Comparison of ENCODE assay signal across 9 cellular contexts in genomic region chr9:36148652-36149051, GRCh38. TPM values are rescaled to one million over a fixed set of nuclear protein-coding genes. Genes with fewer than 3 reads are reported as not detected.
DNase-seq lines count a peak whose midpoint lies in the region; ATAC-seq and TF ChIP-seq lines count a peak whose summit lies in the region.
"Had no signal": no experiment of that assay in that cellular context is flagged by ENCODE, and none has a peak within 500 bp of the region (broad histone marks: within the 10 kb centered on the region; RNA-seq: fewer than 3 reads in every experiment).

No MANE protein-coding gene starts in this region.

- H3K9me3 ChIP-seq in GM23248 (ENCODE audit: low read depth) (no peaks in the 10 kb centered on the region), Peyer's patch (no peaks in the 10 kb centered on the region)

- peak overlapping the region; percentile 1; the same call in 1 of the 2 replicates for H3K4me3 ChIP-seq in AG10803 (ENCODE audit: low read length)
- peak overlapping the region; percentile 21; the same call in 1 of the 2 replicates for H3K4me3 ChIP-seq in GM23248
- no peak overlapping the region for H3K4me3 ChIP-seq in Peyer's patch
- H3K4me3 ChIP-seq in rectal smooth muscle tissue (ENCODE audit: low read length) = peak overlapping the region; percentile 43

- H3K27ac ChIP-seq in GM23248 = peak overlapping the region; percentile 55
- peak overlapping the region; percentile 49 to 81 (median 70) for H3K27ac ChIP-seq in Peyer's patch
- H3K27ac ChIP-seq in rectal smooth muscle tissue (ENCODE audit: low read depth, low read length) = peak overlapping the region; percentile 94
- H3K27ac ChIP-seq: parathyroid adenoma had no signal

- ATAC-seq in stimulated activated naive B cell treated with anti-CD40 and anti-IgM and Interleukin-4, amounts not matched to agents 10 μg/mL and 1 μg/mL and 100 μg/mL, for 72 hours (replicated peaks) = no peak
- no peak for ATAC-seq in HG02884 (IDR thresholded peaks at IDR 0.05; ENCODE audit: unreplicated experiment)

- H3K27me3 ChIP-seq in GM23248 (replicated peaks; ENCODE audit: insufficient read depth) (no peaks in the 10 kb centered on the region), Peyer's patch (no peaks in the 10 kb centered on the region), rectal smooth muscle tissue (ENCODE audit: control insufficient read depth, insufficient read depth, low read length) (no peaks in the 10 kb centered on the region)

- DNase-seq in AG10803 (ENCODE audit: low read depth) (peak; percentile 96), GM23248 (peak; percentile 96), Peyer's patch (peak; percentile 73 to 95 (median 89)), glomerular visceral epithelial cell (ENCODE audit: extremely low spot score) (peak; percentile 100)
- DNase-seq in activated gamma-delta T cell treated with anti-CD3 and anti-CD28 coated beads, Interleukin-2, amount 50 U/mL, for 16 hours (ENCODE audit: low read depth) = peak; percentile 69
- DNase-seq in stimulated activated naive B cell treated with anti-CD40 and anti-IgM and Interleukin-4, amounts not matched to agents 10 μg/mL and 1 μg/mL and 100 μg/mL, for 72 hours = no peak

- peaks cover 45 to 74% of the 10 kb centered on the region in 2 donors for H3K4me1 Mint-ChIP-seq in stimulated activated naive B cell treated with anti-CD40 and anti-IgM and Interleukin-4, amounts not matched to agents 10 μg/mL and 1 μg/mL and 100 μg/mL, for 72 hours

- no peaks in the 10 kb centered on the region for H3K79me2 ChIP-seq in GM23248 (ENCODE audit: insufficient read depth)
- H3K79me2 ChIP-seq: parathyroid adenoma had no signal

- H3F3A ChIP-seq in GM23248 (ENCODE audit: insufficient read depth) = peaks cover 29% of the 10 kb centered on the region

- H3K4me1 ChIP-seq in GM23248 (ENCODE audit: insufficient read depth) = peaks cover 37% of the 10 kb centered on the region
- H3K4me1 ChIP-seq in Peyer's patch = peaks cover 0 to 56% (median 43%) of the 10 kb centered on the region in 4 donors
- H3K4me1 ChIP-seq in rectal smooth muscle tissue (ENCODE audit: control insufficient read depth, insufficient read depth, low read length) = peaks cover 34% of the 10 kb centered on the region
- H3K4me1 ChIP-seq: parathyroid adenoma had no signal

- peaks cover 10 to 13% of the 10 kb centered on the region in 2 donors for H3K9me3 Mint-ChIP-seq in stimulated activated naive B cell treated with anti-CD40 and anti-IgM and Interleukin-4, amounts not matched to agents 10 μg/mL and 1 μg/mL and 100 μg/mL, for 72 hours

- H2AFZ ChIP-seq in GM23248 = no peak overlapping the region
- H2AFZ ChIP-seq: parathyroid adenoma had no signal

- H3K36me3 ChIP-seq in GM23248 (ENCODE audit: low read depth) = no peaks in the 10 kb centered on the region
- H3K36me3 ChIP-seq in Peyer's patch = no peaks in the 10 kb centered on the region
- H3K36me3 ChIP-seq in rectal smooth muscle tissue (ENCODE audit: control insufficient read depth, insufficient read depth, low read length) = peaks cover 18% of the 10 kb centered on the region

- 3 to 5% methylated on average over 8 of the region's 8 CpGs for WGBS in GM23248 (ENCODE audit: low coverage in 1 of 2, low lambda C conversion rate in 2 of 2, missing lambda C conversion rate in 2 of 2), 2 experiments

- no peak for TF ChIP-seq POLR2A in Peyer's patch (IDR thresholded peaks at IDR 0.05)

- no peaks in the 10 kb centered on the region for H3K9me2 ChIP-seq in GM23248 (ENCODE audit: insufficient read depth)

- H3K9ac ChIP-seq in GM23248 (peak overlapping the region; percentile 49), rectal smooth muscle tissue (ENCODE audit: low read length) (no peak overlapping the region)
- H3K9ac ChIP-seq: parathyroid adenoma had no signal

- 0 out of 2 replicates have a peak, but pooled peaks have one; percentile 7 for TF ChIP-seq CTCF in AG10803 (conservative IDR thresholded peaks at IDR 0.05; ENCODE audit: low read length)
- no peak for TF ChIP-seq CTCF in Peyer's patch (IDR thresholded peaks at IDR 0.05)

- H4K20me1 ChIP-seq in GM23248 (ENCODE audit: insufficient read depth) = no peaks in the 10 kb centered on the region

- no peak overlapping the region for H3K27ac Mint-ChIP-seq in stimulated activated naive B cell treated with anti-CD40 and anti-IgM and Interleukin-4, amounts not matched to agents 10 μg/mL and 1 μg/mL and 100 μg/mL, for 72 hours

- in situ Hi-C loops in GM23248 (cut with MboI) = no loop called here

- peaks cover 26 to 40% of the 10 kb centered on the region in 2 donors for H3K36me3 Mint-ChIP-seq in stimulated activated naive B cell treated with anti-CD40 and anti-IgM and Interleukin-4, amounts not matched to agents 10 μg/mL and 1 μg/mL and 100 μg/mL, for 72 hours

- peak overlapping the region; percentile 55 for H3K4me2 ChIP-seq in GM23248 (ENCODE audit: unreplicated experiment)

- H3K27me3 Mint-ChIP-seq in stimulated activated naive B cell treated with anti-CD40 and anti-IgM and Interleukin-4, amounts not matched to agents 10 μg/mL and 1 μg/mL and 100 μg/mL, for 72 hours = no peaks in the 10 kb centered on the region

- no peak overlapping the region for H3K4me3 Mint-ChIP-seq in stimulated activated naive B cell treated with anti-CD40 and anti-IgM and Interleukin-4, amounts not matched to agents 10 μg/mL and 1 μg/mL and 100 μg/mL, for 72 hours

RNA-seq across cellular contexts. Expression of gene GLIPR2, which starts 12.1 kb away (rescaled TPM):
- total RNA-seq in GM23248 (2014; rRNA removed; shearing (Covaris generic)) = 27.5 and 32.9 TPM in 2 replicates
- polyA plus RNA-seq in GM23248 (2016; fragmentation: Nextera tagmentation; extraction: Ambion mirVana) = 43.4 and 47.5 TPM in 2 replicates
- total RNA-seq in Peyer's patch = 10 to 100 TPM in 2 of 4 donors, 1 to 10 TPM in 2; 8.6 to 31.4 (median 11.6) TPM

RNA-seq across cellular contexts. Expression of gene CCIN, which starts 20.5 kb away (rescaled TPM):
- total RNA-seq in GM23248 (2014; rRNA removed; shearing (Covaris generic)) = 0.51 and 2.8 TPM in 2 replicates
- polyA plus RNA-seq in GM23248 (2016; fragmentation: Nextera tagmentation; extraction: Ambion mirVana) = 1.4 and 2.5 TPM in 2 replicates
- not detected for total RNA-seq in Peyer's patch

RNA-seq across cellular contexts. Expression of gene CLTA, which starts 42.1 kb away (rescaled TPM):
- total RNA-seq in GM23248 (2014; rRNA removed; shearing (Covaris generic)) = 230 and 240 TPM in 2 replicates
- polyA plus RNA-seq in GM23248 (2016; fragmentation: Nextera tagmentation; extraction: Ambion mirVana) = 218 and 229 TPM in 2 replicates
- total RNA-seq in Peyer's patch = 100 to 1,000 TPM; 131 to 150 (median 133) TPM

Comparison
In these comparisons a context has a peak if more than half of its experiments do, and no peak if none do; other contexts are left out.
1. H3K4me3 ChIP-seq: peak in AG10803 (single experiment), GM23248 (single experiment) and rectal smooth muscle tissue (single experiment); none in Peyer's patch (0 of 4).
2. Peak in every context shown above with its lines, with median percentiles within 50 percentile points of each other: H3K27ac ChIP-seq.